2 cellular contexts compared by ENCODE assay signal in genomic region chr1:156276532-156276931, GRCh38.
TF ChIP-seq lines count a peak whose summit lies in the region.

No MANE protein-coding gene starts in this region.

TF ChIP-seq in liver, 16 proteins besides CTCF, POLR2A, EP300 and RAD21:
- TF ChIP-seq MAX (IDR thresholded peaks at IDR 0.05) (no peak), HNF4A (conservative IDR thresholded peaks at IDR 0.05) (peak; percentile 79 to 80), ZBTB33 (IDR thresholded peaks at IDR 0.05) (peak; percentile 52), RXRA (IDR thresholded peaks at IDR 0.05) (peak; percentile 4 to 50), YY1 (IDR thresholded peaks at IDR 0.05) (no peak), JUND (IDR thresholded peaks at IDR 0.05) (peak in 1 of 2 donors; percentile 41)

TF ChIP-seq in HepG2, 621 proteins besides CTCF, POLR2A, EP300 and RAD21:
- TF ChIP-seq FOXO4 (CRISPR knock-in tag; conservative IDR thresholded peaks at IDR 0.05) (no peak), HNRNPUL1 (IDR thresholded peaks at IDR 0.05; ENCODE audit: low read depth, low read length) (no peak), ZNF619 (CRISPR knock-in tag; IDR thresholded peaks at IDR 0.05) (no peak), HINFP (CRISPR knock-in tag; IDR thresholded peaks at IDR 0.05; ENCODE audit: low read depth) (no peak), ZNF512B (CRISPR knock-in tag; IDR thresholded peaks at IDR 0.05; ENCODE audit: borderline replicate concordance) (no peak), CHD4 (IDR thresholded peaks at IDR 0.05; ENCODE audit: borderline replicate concordance, low read length) (no peak), NFAT5 (CRISPR knock-in tag; IDR thresholded peaks at IDR 0.05) (no peak), ZMAT5 (CRISPR knock-in tag; IDR thresholded peaks at IDR 0.05; ENCODE audit: borderline replicate concordance, low read depth) (no peak), BHLHE40 (IDR thresholded peaks at IDR 0.05; ENCODE audit: low read length) (no peak), FOXC1 (CRISPR knock-in tag; IDR thresholded peaks at IDR 0.05; ENCODE audit: borderline replicate concordance) (no peak), ZBTB10 (CRISPR knock-in tag; IDR thresholded peaks at IDR 0.05; ENCODE audit: borderline replicate concordance) (no peak), THAP9 (CRISPR knock-in tag; IDR thresholded peaks at IDR 0.05; ENCODE audit: borderline replicate concordance) (no peak), AHDC1 (CRISPR knock-in tag; IDR thresholded peaks at IDR 0.05; ENCODE audit: borderline replicate concordance) (no peak), ARID2 (CRISPR knock-in tag; IDR thresholded peaks at IDR 0.05; ENCODE audit: borderline replicate concordance) (no peak), CREB3 (CRISPR knock-in tag; IDR thresholded peaks at IDR 0.05) (no peak), ZNF383 (CRISPR knock-in tag; IDR thresholded peaks at IDR 0.05; ENCODE audit: borderline replicate concordance) (no peak), ZNF124 (CRISPR knock-in tag; IDR thresholded peaks at IDR 0.05) (no peak), ZNF775 (CRISPR knock-in tag; IDR thresholded peaks at IDR 0.05; ENCODE audit: borderline replicate concordance) (no peak), SAFB2 (CRISPR knock-in tag; IDR thresholded peaks at IDR 0.05; ENCODE audit: borderline replicate concordance, low read depth) (no peak), MAX (IDR thresholded peaks at IDR 0.05) (no peak)
